ENCODE assay signal across 9 cellular contexts in the genomic region with DNA sequence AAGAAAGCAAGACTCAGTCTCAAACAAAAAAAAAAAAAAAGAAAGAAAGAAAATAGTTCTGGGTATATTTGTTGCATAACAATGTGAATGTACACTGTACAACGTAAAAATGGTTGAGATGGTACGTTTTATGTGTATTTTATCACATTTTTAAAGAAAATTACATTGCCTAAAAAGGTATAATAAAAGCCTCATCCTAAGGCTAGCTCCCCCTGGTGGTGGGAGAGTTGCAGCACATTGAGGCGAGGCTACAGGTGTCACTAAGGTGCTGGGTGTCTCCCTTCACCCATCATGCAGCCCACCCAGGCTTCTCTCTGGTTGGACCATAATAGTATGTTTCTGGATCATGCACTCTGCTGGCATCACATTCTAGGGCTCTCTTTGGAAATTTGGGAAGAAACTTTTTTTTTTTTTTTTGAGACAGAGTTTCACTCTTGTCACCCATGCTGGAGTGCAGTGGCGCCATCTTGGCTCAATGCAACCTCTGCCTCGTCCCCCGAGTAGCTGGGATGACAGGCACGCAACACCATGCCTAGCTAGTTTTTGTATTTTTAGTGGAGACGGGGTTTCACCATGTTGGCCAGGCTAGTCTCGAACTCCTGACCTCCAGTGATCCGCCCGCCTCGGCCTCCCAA. TPM values are rescaled to one million over a fixed set of nuclear protein-coding genes. Genes with fewer than 3 reads are reported as not detected.
A peak's percentile ranks its signal among the peaks of the same experiment; 100 is the strongest.
DNase-seq lines count a peak whose midpoint lies in the region; ATAC-seq, FAIRE-seq and TF ChIP-seq lines count a peak whose summit lies in the region.
"Had no signal": no experiment of that assay in that cellular context is flagged by ENCODE, and none has a peak within 500 bp of the region (broad histone marks: within the 10 kb centered on the region; RNA-seq: fewer than 3 reads in every experiment).

No MANE protein-coding gene starts in this region.

- H3K27ac Mint-ChIP-seq in T-helper 2 cell treated with Interferon-gamma antibody and Interleukin-4, amounts not matched to agents 5 μg/mL and 100 μg/mL, for 36 hours: no peak overlapping the region
- H3K27ac Mint-ChIP-seq: activated naive CD4-positive, alpha-beta T cell treated with anti-CD3 and anti-CD28 coated beads, Interleukin-2, amount 50 U/mL, for 24 hours had no signal

- ATAC-seq in HG02885 (IDR thresholded peaks at IDR 0.05; ENCODE audit: poor library complexity, unreplicated experiment) (no peak), HG02642 (IDR thresholded peaks at IDR 0.05; ENCODE audit: poor library complexity, unreplicated experiment) (no peak)

- H3K9ac ChIP-seq in keratinocyte (ENCODE audit: control insufficient read depth, extremely low read depth, insufficient read depth, low read length): no peak overlapping the region

- in situ Hi-C loops in astrocyte of the cerebellum (cut with HindIII; ENCODE audit: low sequenced_read_pairs): loop anchor here (25.0 kb wide), 1 partner anchor 220 kb away; no protein-coding TSS in a partner anchor

- H3K9me3 Mint-ChIP-seq in T-helper 2 cell treated with Interferon-gamma antibody and Interleukin-4, amounts not matched to agents 5 μg/mL and 100 μg/mL, for 36 hours: no peaks in the 10 kb centered on the region
- H3K9me3 Mint-ChIP-seq: activated naive CD4-positive, alpha-beta T cell treated with anti-CD3 and anti-CD28 coated beads, Interleukin-2, amount 50 U/mL, for 24 hours had no signal

- H3K36me3 Mint-ChIP-seq in T-helper 2 cell treated with Interferon-gamma antibody and Interleukin-4, amounts not matched to agents 5 μg/mL and 100 μg/mL, for 36 hours (ENCODE audit: low read depth): no peaks in the 10 kb centered on the region
- H3K36me3 Mint-ChIP-seq: activated naive CD4-positive, alpha-beta T cell treated with anti-CD3 and anti-CD28 coated beads, Interleukin-2, amount 50 U/mL, for 24 hours had no signal

- TF ChIP-seq CTCF in astrocyte of the cerebellum (IDR thresholded peaks at IDR 0.05; ENCODE audit: low read depth, low read length, missing control alignments): peak; percentile 85
- TF ChIP-seq CTCF in keratinocyte (optimal IDR thresholded peaks at IDR 0.05 in 1 of 3, IDR thresholded peaks at IDR 0.05 in 1 of 3, conservative IDR thresholded peaks at IDR 0.05 in 1 of 3; ENCODE audit: extremely low read depth in 1 of 3, insufficient read depth in 2 of 3, low read length in 3 of 3): peak; percentile 83 to 96 (median 87)

- no peak overlapping the region for H2AFZ ChIP-seq in keratinocyte (ENCODE audit: control insufficient read depth, low read length)

- no peaks in the 10 kb centered on the region for H3K36me3 ChIP-seq in keratinocyte (ENCODE audit: control insufficient read depth in 2 of 2, extremely low read depth in 1 of 2, insufficient read depth in 2 of 2, low read length in 2 of 2)

- H3K4me1 ChIP-seq in keratinocyte (ENCODE audit: control insufficient read depth, extremely low read depth, insufficient read depth, low read length): no peaks in the 10 kb centered on the region

- H3K4me1 Mint-ChIP-seq in T-helper 2 cell treated with Interferon-gamma antibody and Interleukin-4, amounts not matched to agents 5 μg/mL and 100 μg/mL, for 36 hours (ENCODE audit: low read depth): peaks cover 8% of the 10 kb centered on the region

- H3K27me3 ChIP-seq in keratinocyte (ENCODE audit: control insufficient read depth, extremely low read depth, insufficient read depth, low read length): peaks cover 3% of the 10 kb centered on the region

- H4K20me1 ChIP-seq in keratinocyte (ENCODE audit: control insufficient read depth, extremely low read depth, insufficient read depth, low read length): no peaks in the 10 kb centered on the region

- H3K4me3 Mint-ChIP-seq in T-helper 2 cell treated with Interferon-gamma antibody and Interleukin-4, amounts not matched to agents 5 μg/mL and 100 μg/mL, for 36 hours: no peak overlapping the region
- H3K4me3 Mint-ChIP-seq: activated naive CD4-positive, alpha-beta T cell treated with anti-CD3 and anti-CD28 coated beads, Interleukin-2, amount 50 U/mL, for 24 hours had no signal

- H3K4me3 ChIP-seq in astrocyte of the cerebellum (ENCODE audit: low read depth, low read length): no peak overlapping the region
- no peak overlapping the region for H3K4me3 ChIP-seq in keratinocyte (ENCODE audit: control insufficient read depth in 2 of 3, extremely low read depth in 1 of 3, insufficient read depth in 2 of 3, low read depth in 1 of 3, low read length in 3 of 3)

- dilution Hi-C loops in keratinocyte (cut with MboI; ENCODE audit: extremely low pct_ligation_motif_present, low sequenced_read_pairs): no loop called here

- FAIRE-seq in HTR-8/SVneo (lab: Jason Lieb, UNC) (no peak), keratinocyte (lab: Jason Lieb, UNC) (no peak)

- DNase-seq in D341Med (ENCODE audit: low spot score) (peak; percentile 77), HTR-8/SVneo (ENCODE audit: insufficient read length, low spot score) (peak; percentile 45), astrocyte of the cerebellum (ENCODE audit: low read depth) (peak; percentile 11), keratinocyte (ENCODE audit: low read depth, low spot score) (no peak)
- peak; percentile 56 for DNase-seq in T-helper 2 cell treated with Interferon-gamma antibody and Interleukin-4, amounts not matched to agents 5 μg/mL and 100 μg/mL, for 36 hours (ENCODE audit: low spot score)
- DNase-seq in stimulated activated CD4-positive, alpha-beta T cell treated with anti-CD3 and anti-CD28 coated beads, Interleukin-4, amount 100 ng/mL, for 24 hours: peak; percentile 87

- no peaks in the 10 kb centered on the region for H3K79me2 ChIP-seq in keratinocyte (ENCODE audit: control insufficient read depth, insufficient read depth, low read length)

- no peaks in the 10 kb centered on the region for H3K9me1 ChIP-seq in keratinocyte (ENCODE audit: control insufficient read depth, extremely low read depth, insufficient read depth, low read length)

- H3K27ac ChIP-seq in keratinocyte (ENCODE audit: control insufficient read depth, insufficient read depth, low read length): no peak overlapping the region

- H3K9me3 ChIP-seq in keratinocyte (ENCODE audit: control insufficient read depth, low read depth, low read length): no peaks in the 10 kb centered on the region

- peaks cover 8% of the 10 kb centered on the region for H3K27me3 Mint-ChIP-seq in T-helper 2 cell treated with Interferon-gamma antibody and Interleukin-4, amounts not matched to agents 5 μg/mL and 100 μg/mL, for 36 hours (ENCODE audit: low read depth)
- H3K27me3 Mint-ChIP-seq: activated naive CD4-positive, alpha-beta T cell treated with anti-CD3 and anti-CD28 coated beads, Interleukin-2, amount 50 U/mL, for 24 hours had no signal

- no peak overlapping the region for H3K4me2 ChIP-seq in keratinocyte (ENCODE audit: control insufficient read depth, extremely low read depth, insufficient read depth, low read depth, low read length)

RNA-seq across cellular contexts. Expression of gene RAB11A, which starts 12.4 kb away (rescaled TPM):
- polyA plus RNA-seq in keratinocyte: 356 to 649 TPM (median 537 TPM) in 3 replicates
- 542 TPM for polyA plus RNA-seq in keratinocyte (2011; ENCODE audit: low read depth)
- 603 and 936 TPM in 2 replicates for polyA plus RNA-seq in keratinocyte (2011; cell fraction: cytosol; rRNA removed)
- 444 and 474 TPM in 2 replicates for polyA plus RNA-seq in keratinocyte (2011; cell fraction: nucleus; rRNA removed)
- 359 and 594 TPM in 2 replicates for polyA plus RNA-seq in keratinocyte (2012; ENCODE audit: low replicate concordance)
- 116 to 357 TPM (median 214 TPM) in 3 replicates for polyA minus RNA-seq in keratinocyte
- polyA minus RNA-seq in keratinocyte (2011; cell fraction: cytosol; rRNA and poly(A)+ RNA removed): 89.8 TPM
- 21.9 and 103 TPM in 2 replicates for polyA minus RNA-seq in keratinocyte (2011; cell fraction: nucleus; rRNA and poly(A)+ RNA removed)
